8 cellular contexts compared by ENCODE assay signal in the genomic region with DNA sequence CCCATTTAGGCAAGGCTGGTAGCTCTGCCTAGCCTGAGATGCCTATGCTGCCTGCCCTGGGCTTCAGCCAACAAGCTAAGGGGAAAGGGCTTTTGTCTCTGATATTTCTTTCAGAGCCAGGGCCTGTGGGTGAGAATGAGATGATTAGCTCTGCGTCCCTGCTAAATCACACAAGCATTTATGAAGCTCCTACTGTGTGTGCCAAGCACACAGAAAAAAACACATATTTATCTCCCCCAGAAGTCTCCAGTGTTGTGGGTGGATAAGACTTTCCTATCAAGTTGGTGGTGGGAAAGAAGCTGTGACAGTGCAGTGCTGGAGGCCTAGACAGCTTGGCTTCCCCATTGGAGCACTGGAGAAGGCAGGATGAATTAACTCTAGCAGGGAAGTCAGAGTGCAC. TPM values are rescaled to one million over a fixed set of nuclear protein-coding genes. Genes with fewer than 3 reads are reported as not detected.
DNase-seq lines count a peak whose midpoint lies in the region; ATAC-seq and TF ChIP-seq lines count a peak whose summit lies in the region.

No MANE protein-coding gene starts in this region.

- no peak for TF ChIP-seq CTCF in cardiac fibroblast (IDR thresholded peaks at IDR 0.05; ENCODE audit: low read depth, low read length)

- peak overlapping the region; percentile 93 for H3K4me3 Mint-ChIP-seq in stimulated activated naive CD8-positive, alpha-beta T cell treated with anti-CD3 and anti-CD28 coated beads, Interleukin-15, Interleukin-2, amounts not matched to agents 100 ng/mL and 50 ng/mL, for 24 hours

- no peaks in the 10 kb centered on the region for H3K27me3 ChIP-seq in mucosa of rectum (ENCODE audit: control insufficient read depth in 2 of 2, insufficient read depth in 2 of 2, low read length in 2 of 2)
- no peaks in the 10 kb centered on the region for H3K27me3 ChIP-seq in H7 (ENCODE audit: control insufficient read depth, insufficient read depth, low read length)

- H3K4me1 ChIP-seq in mucosa of rectum (ENCODE audit: control insufficient read depth in 2 of 2, insufficient read depth in 2 of 2, low read length in 2 of 2): peaks cover 36 to 57% of the 10 kb centered on the region in 2 donors

- H3K4me3 ChIP-seq in cardiac fibroblast (replicated peaks in 1 of 2; ENCODE audit: low read depth in 2 of 2, low read length in 2 of 2) (peak overlapping the region; percentile 48 to 75), mucosa of rectum (ENCODE audit: low read length in 2 of 2) (peak overlapping the region; percentile 46 to 51), H7 (ENCODE audit: insufficient read depth, low read depth, low read length) (no peak overlapping the region)

- peak overlapping the region; percentile 100 for H3K27ac Mint-ChIP-seq in stimulated activated naive CD8-positive, alpha-beta T cell treated with anti-CD3 and anti-CD28 coated beads, Interleukin-15, Interleukin-2, amounts not matched to agents 100 ng/mL and 50 ng/mL, for 24 hours

- no peak for DNase-seq in stimulated activated naive CD8-positive, alpha-beta T cell treated with anti-CD3 and anti-CD28 coated beads, Interleukin-15, Interleukin-2, amounts not matched to agents 100 U/mL and 50 U/mL, for 24 hours
- DNase-seq in cardiac fibroblast (ENCODE audit: low read depth in 2 of 2) (no peak), H7 (no peak)
- DNase-seq in central memory CD4-positive, alpha-beta T cell: no peak
- DNase-seq in stimulated activated CD4-positive, alpha-beta T cell treated with anti-CD3 and anti-CD28 coated beads, Interleukin-2, amount 100 ng/mL, for 24 hours: no peak
- no peak for DNase-seq in activated CD8-positive, alpha-beta memory T cell treated with anti-CD3 and anti-CD28 coated beads for 24 hours

- H3K27ac ChIP-seq in mucosa of rectum (ENCODE audit: low read depth in 2 of 2, low read length in 2 of 2): peak overlapping the region; percentile 97 to 100

- ATAC-seq in stimulated activated naive CD8-positive, alpha-beta T cell treated with anti-CD3 and anti-CD28 coated beads, Interleukin-15, Interleukin-2, amounts not matched to agents 100 U/mL and 50 U/mL, for 24 hours: no peak

- peak overlapping the region; percentile 7 to 96 for H3K9ac ChIP-seq in mucosa of rectum (ENCODE audit: low read depth in 1 of 2, low read length in 2 of 2)

- H3K36me3 ChIP-seq in mucosa of rectum (ENCODE audit: control insufficient read depth in 2 of 2, insufficient read depth in 2 of 2, low read length in 2 of 2) (peaks cover 16 to 17% of the 10 kb centered on the region in 2 donors), H7 (replicated peaks; ENCODE audit: control insufficient read depth, insufficient read depth, low read length) (peaks cover 2% of the 10 kb centered on the region; the same call in 1 of the 2 replicates)

- H3K9me3 ChIP-seq in mucosa of rectum (ENCODE audit: control insufficient read depth in 2 of 2, low read length in 2 of 2): no peaks in the 10 kb centered on the region

- H3K36me3 Mint-ChIP-seq in stimulated activated naive CD8-positive, alpha-beta T cell treated with anti-CD3 and anti-CD28 coated beads, Interleukin-15, Interleukin-2, amounts not matched to agents 100 ng/mL and 50 ng/mL, for 24 hours (ENCODE audit: low read depth): peaks cover 23% of the 10 kb centered on the region

- H3K27me3 Mint-ChIP-seq in stimulated activated naive CD8-positive, alpha-beta T cell treated with anti-CD3 and anti-CD28 coated beads, Interleukin-15, Interleukin-2, amounts not matched to agents 100 ng/mL and 50 ng/mL, for 24 hours: no peaks in the 10 kb centered on the region

- peaks cover 49% of the 10 kb centered on the region for H3K4me1 Mint-ChIP-seq in stimulated activated naive CD8-positive, alpha-beta T cell treated with anti-CD3 and anti-CD28 coated beads, Interleukin-15, Interleukin-2, amounts not matched to agents 100 ng/mL and 50 ng/mL, for 24 hours (ENCODE audit: low read depth)

- no peaks in the 10 kb centered on the region for H3K9me3 Mint-ChIP-seq in stimulated activated naive CD8-positive, alpha-beta T cell treated with anti-CD3 and anti-CD28 coated beads, Interleukin-15, Interleukin-2, amounts not matched to agents 100 ng/mL and 50 ng/mL, for 24 hours

RNA-seq across cellular contexts. Expression of gene SLC50A1, which starts 1.5 kb away (rescaled TPM):
- 73.7 and 79.2 TPM in 2 replicates for total RNA-seq in H7 (2014; rRNA removed; shearing (Covaris generic))

RNA-seq across cellular contexts. Expression of gene DPM3, which starts 3.2 kb away (rescaled TPM):
- 119 and 193 TPM in 2 replicates for total RNA-seq in H7 (2014; rRNA removed; shearing (Covaris generic))

RNA-seq across cellular contexts. Expression of gene EFNA1, which starts 9.5 kb away (rescaled TPM):
- 4.9 and 6.4 TPM in 2 replicates for total RNA-seq in H7 (2014; rRNA removed; shearing (Covaris generic))

RNA-seq across cellular contexts. Expression of gene KRTCAP2, which starts 36.0 kb away (rescaled TPM):
- 165 and 204 TPM in 2 replicates for total RNA-seq in H7 (2014; rRNA removed; shearing (Covaris generic))

RNA-seq across cellular contexts. Expression of gene TRIM46, which starts 36.5 kb away (rescaled TPM):
- 9.9 and 11.1 TPM in 2 replicates for total RNA-seq in H7 (2014; rRNA removed; shearing (Covaris generic))
